In genomic region chr20:59792300-59792699, GRCh38 we compare ENCODE assay signal across 8 cellular contexts.
"Had no signal": no experiment of that assay in that cellular context is flagged by ENCODE, and none has a peak within 500 bp of the region (broad histone marks: within the 10 kb centered on the region; RNA-seq: fewer than 3 reads in every experiment).

No MANE protein-coding gene starts in this region.

- H3K9me3 ChIP-seq: HAP-1 had no signal

- H2AFZ ChIP-seq: GM23248 had no signal

- H3K9ac ChIP-seq: GM23248 had no signal

- ATAC-seq: HCT116, K562 had no signal

- H3K36me3 ChIP-seq: HAP-1 had no signal

- H3K4me3 ChIP-seq: GM23248, HAP-1, K562 had no signal

- DNase-seq: GM23248, GOT3, H7, IMR-90, KG1 had no signal

- H3K4me1 ChIP-seq: HAP-1 had no signal

- H3K27ac ChIP-seq: GM23248 had no signal
